38 cellular contexts compared by ENCODE assay signal in the genomic region with DNA sequence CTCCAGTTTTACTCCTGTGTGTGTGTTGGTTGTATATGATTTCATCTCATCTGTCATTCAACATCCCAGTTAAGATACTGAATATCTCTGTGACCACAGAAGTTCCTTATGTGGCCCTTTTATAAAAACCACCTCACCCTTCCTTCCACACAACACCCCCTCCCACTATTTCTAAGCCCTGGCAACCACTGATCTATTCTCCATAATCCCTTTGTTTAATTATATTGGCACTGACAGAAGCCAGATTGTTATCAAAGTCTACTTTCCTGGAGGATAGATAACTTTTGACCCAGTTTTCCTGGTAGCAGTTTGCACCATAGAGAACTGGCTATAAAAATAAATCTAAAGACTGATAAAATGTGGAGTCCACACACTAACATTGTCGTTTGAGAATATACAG.
"Had no signal": no experiment of that assay in that cellular context is flagged by ENCODE, and none has a peak within 500 bp of the region (broad histone marks: within the 10 kb centered on the region; RNA-seq: fewer than 3 reads in every experiment).

No MANE protein-coding gene starts in this region.

- H3K27ac Mint-ChIP-seq: activated CD4-positive, alpha-beta memory T cell treated with anti-CD3 and anti-CD28 coated beads, Interleukin-2, amount 10 ng/mL, durations not matched to agents 7 days and 5 days; activated CD4-positive, alpha-beta T cell treated with anti-CD3 and anti-CD28 coated beads for 36 hours; activated CD4-positive, alpha-beta T cell treated with anti-CD3 and anti-CD28 coated beads, Interleukin-2, amount 10 ng/mL, durations not matched to agents 7 days and 5 days; activated CD8-positive, alpha-beta memory T cell treated with anti-CD3 and anti-CD28 coated beads, Interleukin-2, amount 10 ng/mL, durations not matched to agents 7 days and 5 days; activated CD8-positive, alpha-beta T cell treated with anti-CD3 and anti-CD28 coated beads, Interleukin-2, amount 10 ng/mL, durations not matched to agents 7 days and 5 days; activated naive CD4-positive, alpha-beta T cell treated with anti-CD3 and anti-CD28 coated beads, Interleukin-2, amount 10 ng/mL, durations not matched to agents 7 days and 5 days; activated naive CD4-positive, alpha-beta T cell treated with anti-CD3 and anti-CD28 coated beads, Interleukin-2, amount 50 U/mL, for 24 hours; activated naive CD8-positive, alpha-beta T cell; activated naive CD8-positive, alpha-beta T cell treated with anti-CD3 and anti-CD28 coated beads, Interleukin-2, amount 10 ng/mL, durations not matched to agents 7 days and 5 days; activated naive CD8-positive, alpha-beta T cell treated with anti-CD3 and anti-CD28 coated beads, Interleukin-2, amount 50 U/mL, for 24 hours; activated T-cell treated with anti-CD3 and anti-CD28 coated beads, Interleukin-2, amount 50 U/mL, for 24 hours; activated T-helper 2 cell treated with anti-CD3 and anti-CD28 coated beads, Interferon-gamma antibody, Interleukin-2, Interleukin-4, amounts not matched to agents 10 μg/mL and 5 μg/mL and 100 μg/mL, durations not matched to agents 14 hours and 24 hours and 36 hours; T-helper 1 cell treated with Interleukin-12 subunit alpha and Interleukin-12 subunit beta and Interleukin-4 antibody, amounts not matched to agents 30 μg/mL and 1 μg/mL, for 36 hours; T-helper 2 cell treated with Interferon-gamma antibody and Interleukin-4, amounts not matched to agents 5 μg/mL and 100 μg/mL, for 36 hours; WTC11 had no signal

- H3K27ac ChIP-seq: body of pancreas, brain microvascular endothelial cell, breast epithelium, WERI-Rb-1 had no signal

- H3K4me1 Mint-ChIP-seq: activated CD4-positive, alpha-beta memory T cell treated with anti-CD3 and anti-CD28 coated beads, Interleukin-2, amount 10 ng/mL, durations not matched to agents 7 days and 5 days; activated CD4-positive, alpha-beta T cell treated with anti-CD3 and anti-CD28 coated beads for 36 hours; activated CD4-positive, alpha-beta T cell treated with anti-CD3 and anti-CD28 coated beads, Interleukin-2, amount 10 ng/mL, durations not matched to agents 7 days and 5 days; activated CD8-positive, alpha-beta memory T cell treated with anti-CD3 and anti-CD28 coated beads, Interleukin-2, amount 10 ng/mL, durations not matched to agents 7 days and 5 days; activated naive CD4-positive, alpha-beta T cell treated with anti-CD3 and anti-CD28 coated beads, Interleukin-2, amount 10 ng/mL, durations not matched to agents 7 days and 5 days; activated naive CD4-positive, alpha-beta T cell treated with anti-CD3 and anti-CD28 coated beads, Interleukin-2, amount 50 U/mL, for 24 hours; activated naive CD8-positive, alpha-beta T cell treated with anti-CD3 and anti-CD28 coated beads, Interleukin-2, amount 10 ng/mL, durations not matched to agents 7 days and 5 days; activated naive CD8-positive, alpha-beta T cell treated with anti-CD3 and anti-CD28 coated beads, Interleukin-2, amount 50 U/mL, for 24 hours; WTC11 had no signal

- DNase-seq: activated CD4-positive, alpha-beta memory T cell treated with anti-CD3 and anti-CD28 coated beads, Interleukin-2, amount 10 ng/mL, durations not matched to agents 7 days and 5 days; activated CD4-positive, alpha-beta T cell treated with anti-CD3 and anti-CD28 coated beads for 1 hour; activated CD4-positive, alpha-beta T cell treated with anti-CD3 and anti-CD28 coated beads for 36 hours; activated CD4-positive, alpha-beta T cell treated with anti-CD3 and anti-CD28 coated beads for 48 hours; activated CD4-positive, alpha-beta T cell treated with anti-CD3 and anti-CD28 coated beads, Interleukin-2, amount 10 ng/mL, durations not matched to agents 7 days and 5 days; activated CD4-positive, alpha-beta T cell treated with anti-CD3 and anti-CD28 coated beads, Interleukin-2, amount 50 U/mL, for 48 hours; activated CD4-positive, CD25-positive, alpha-beta regulatory T cell; activated CD8-positive, alpha-beta memory T cell treated with anti-CD3 and anti-CD28 coated beads for 24 hours; activated CD8-positive, alpha-beta memory T cell treated with anti-CD3 and anti-CD28 coated beads, Interleukin-2, amount 10 ng/mL, durations not matched to agents 7 days and 5 days; activated CD8-positive, alpha-beta memory T cell treated with anti-CD3 and anti-CD28 coated beads, Interleukin-2, amount 50 U/mL, for 48 hours; activated CD8-positive, alpha-beta T cell treated with anti-CD3 and anti-CD28 coated beads, Interleukin-2, amount 10 ng/mL, durations not matched to agents 7 days and 5 days; activated effector memory CD4-positive, alpha-beta T cell treated with Interleukin-2 at 50 U/mL for 16 hours; activated gamma-delta T cell; activated naive CD4-positive, alpha-beta T cell treated with anti-CD3 and anti-CD28 coated beads, Interleukin-2, amount 10 ng/mL, durations not matched to agents 7 days and 5 days; activated naive CD4-positive, alpha-beta T cell treated with Interleukin-2 at 50 U/mL for 16 hours; activated naive CD8-positive, alpha-beta T cell treated with anti-CD3 and anti-CD28 coated beads, Interleukin-2, amount 10 ng/mL, durations not matched to agents 7 days and 5 days; activated naive CD8-positive, alpha-beta T cell treated with anti-CD3 and anti-CD28 coated beads, Interleukin-2, amount 50 U/mL, for 24 hours; activated T-cell treated with anti-CD3 and anti-CD28 coated beads, Interleukin-2, amount 50 U/mL, for 24 hours; activated T-cell treated with anti-CD3 and anti-CD28 coated beads, Interleukin-2, amount 50 U/mL, for 48 hours; amniotic stem cell; aorta; body of pancreas; brain microvascular endothelial cell; central memory CD4-positive, alpha-beta T cell; T-helper 1 cell; T-helper 2 cell; T-helper 9 cell; WERI-Rb-1 had no signal

- H3K9me3 Mint-ChIP-seq: activated CD4-positive, alpha-beta memory T cell treated with anti-CD3 and anti-CD28 coated beads, Interleukin-2, amount 10 ng/mL, durations not matched to agents 7 days and 5 days; activated CD4-positive, alpha-beta T cell treated with anti-CD3 and anti-CD28 coated beads, Interleukin-2, amount 10 ng/mL, durations not matched to agents 7 days and 5 days; activated naive CD4-positive, alpha-beta T cell treated with anti-CD3 and anti-CD28 coated beads, Interleukin-2, amount 10 ng/mL, durations not matched to agents 7 days and 5 days; activated T-cell treated with anti-CD3 and anti-CD28 coated beads, Interleukin-2, amount 50 U/mL, for 24 hours; activated T-helper 2 cell treated with anti-CD3 and anti-CD28 coated beads, Interferon-gamma antibody, Interleukin-2, Interleukin-4, amounts not matched to agents 10 μg/mL and 5 μg/mL and 100 μg/mL, durations not matched to agents 14 hours and 24 hours and 36 hours; T-helper 1 cell treated with Interleukin-12 subunit alpha and Interleukin-12 subunit beta and Interleukin-4 antibody, amounts not matched to agents 30 μg/mL and 1 μg/mL, for 36 hours had no signal

- H3K4me1 ChIP-seq: breast epithelium had no signal

- H3K4me3 ChIP-seq: body of pancreas, breast epithelium had no signal

- FAIRE-seq: astrocyte, TTC549 had no signal

- ATAC-seq: activated CD4-positive, alpha-beta T cell treated with anti-CD3 and anti-CD28 coated beads for 36 hours; activated CD4-positive, CD25-positive, alpha-beta regulatory T cell treated with anti-CD3 and anti-CD28 coated beads, Interleukin-2, amount 50 U/mL, for 24 hours; activated CD8-positive, alpha-beta memory T cell treated with anti-CD3 and anti-CD28 coated beads, Interleukin-2, amount 10 ng/mL, durations not matched to agents 7 days and 5 days; activated CD8-positive, alpha-beta T cell treated with anti-CD3 and anti-CD28 coated beads, Interleukin-2, amount 10 ng/mL, durations not matched to agents 7 days and 5 days; activated naive CD8-positive, alpha-beta T cell treated with anti-CD3 and anti-CD28 coated beads, Interleukin-2, amount 50 U/mL, for 24 hours; body of pancreas; WTC11 had no signal

- H3K36me3 Mint-ChIP-seq: activated CD8-positive, alpha-beta memory T cell treated with anti-CD3 and anti-CD28 coated beads, Interleukin-2, amount 10 ng/mL, durations not matched to agents 7 days and 5 days; activated naive CD4-positive, alpha-beta T cell treated with anti-CD3 and anti-CD28 coated beads, Interleukin-2, amount 10 ng/mL, durations not matched to agents 7 days and 5 days; activated naive CD4-positive, alpha-beta T cell treated with anti-CD3 and anti-CD28 coated beads, Interleukin-2, amount 50 U/mL, for 24 hours; activated naive CD8-positive, alpha-beta T cell; activated naive CD8-positive, alpha-beta T cell treated with anti-CD3 and anti-CD28 coated beads, Interleukin-2, amount 10 ng/mL, durations not matched to agents 7 days and 5 days; WTC11 had no signal

- H3K27me3 ChIP-seq: body of pancreas, brain microvascular endothelial cell, breast epithelium had no signal

- H3K27me3 Mint-ChIP-seq: activated CD4-positive, alpha-beta memory T cell treated with anti-CD3 and anti-CD28 coated beads, Interleukin-2, amount 10 ng/mL, durations not matched to agents 7 days and 5 days; activated CD4-positive, alpha-beta T cell treated with anti-CD3 and anti-CD28 coated beads for 36 hours; activated CD4-positive, alpha-beta T cell treated with anti-CD3 and anti-CD28 coated beads, Interleukin-2, amount 10 ng/mL, durations not matched to agents 7 days and 5 days; activated CD8-positive, alpha-beta memory T cell treated with anti-CD3 and anti-CD28 coated beads, Interleukin-2, amount 10 ng/mL, durations not matched to agents 7 days and 5 days; activated naive CD4-positive, alpha-beta T cell treated with anti-CD3 and anti-CD28 coated beads, Interleukin-2, amount 10 ng/mL, durations not matched to agents 7 days and 5 days; activated naive CD4-positive, alpha-beta T cell treated with anti-CD3 and anti-CD28 coated beads, Interleukin-2, amount 50 U/mL, for 24 hours; activated naive CD8-positive, alpha-beta T cell; activated naive CD8-positive, alpha-beta T cell treated with anti-CD3 and anti-CD28 coated beads, Interleukin-2, amount 10 ng/mL, durations not matched to agents 7 days and 5 days; activated naive CD8-positive, alpha-beta T cell treated with anti-CD3 and anti-CD28 coated beads, Interleukin-2, amount 50 U/mL, for 24 hours; activated T-cell treated with anti-CD3 and anti-CD28 coated beads, Interleukin-2, amount 50 U/mL, for 24 hours had no signal

- H3K4me3 Mint-ChIP-seq: activated CD4-positive, alpha-beta memory T cell treated with anti-CD3 and anti-CD28 coated beads, Interleukin-2, amount 10 ng/mL, durations not matched to agents 7 days and 5 days; activated CD4-positive, alpha-beta T cell treated with anti-CD3 and anti-CD28 coated beads for 36 hours; activated CD4-positive, alpha-beta T cell treated with anti-CD3 and anti-CD28 coated beads, Interleukin-2, amount 10 ng/mL, durations not matched to agents 7 days and 5 days; activated CD8-positive, alpha-beta memory T cell treated with anti-CD3 and anti-CD28 coated beads, Interleukin-2, amount 10 ng/mL, durations not matched to agents 7 days and 5 days; activated CD8-positive, alpha-beta T cell treated with anti-CD3 and anti-CD28 coated beads, Interleukin-2, amount 10 ng/mL, durations not matched to agents 7 days and 5 days; activated naive CD4-positive, alpha-beta T cell treated with anti-CD3 and anti-CD28 coated beads, Interleukin-2, amount 10 ng/mL, durations not matched to agents 7 days and 5 days; activated naive CD4-positive, alpha-beta T cell treated with anti-CD3 and anti-CD28 coated beads, Interleukin-2, amount 50 U/mL, for 24 hours; activated naive CD8-positive, alpha-beta T cell; activated naive CD8-positive, alpha-beta T cell treated with anti-CD3 and anti-CD28 coated beads, Interleukin-2, amount 10 ng/mL, durations not matched to agents 7 days and 5 days; activated naive CD8-positive, alpha-beta T cell treated with anti-CD3 and anti-CD28 coated beads, Interleukin-2, amount 50 U/mL, for 24 hours; activated T-cell treated with anti-CD3 and anti-CD28 coated beads, Interleukin-2, amount 50 U/mL, for 24 hours; T-helper 1 cell treated with Interleukin-12 subunit alpha and Interleukin-12 subunit beta and Interleukin-4 antibody, amounts not matched to agents 30 μg/mL and 1 μg/mL, for 36 hours; T-helper 2 cell treated with Interferon-gamma antibody and Interleukin-4, amounts not matched to agents 5 μg/mL and 100 μg/mL, for 36 hours; WTC11 had no signal

- H3K9me3 ChIP-seq: body of pancreas, breast epithelium had no signal

- H3K36me3 ChIP-seq: brain microvascular endothelial cell, breast epithelium, WERI-Rb-1 had no signal
